ENCODE assay signal across 15 cellular contexts in genomic region chr5:103499236-103499635, GRCh38.
"Had no signal": no experiment of that assay in that cellular context is flagged by ENCODE, and none has a peak within 500 bp of the region (broad histone marks: within the 10 kb centered on the region; RNA-seq: fewer than 3 reads in every experiment).

No MANE protein-coding gene starts in this region.

- H3K27ac ChIP-seq: coronary artery, epithelial cell of prostate, tibial artery, vagina, VCaP had no signal

- H3K4me3 Mint-ChIP-seq: activated CD4-positive, alpha-beta memory T cell treated with anti-CD3 and anti-CD28 coated beads, Interleukin-2, amount 10 ng/mL, durations not matched to agents 7 days and 5 days; activated CD4-positive, alpha-beta T cell treated with anti-CD3 and anti-CD28 coated beads for 36 hours; activated naive CD8-positive, alpha-beta T cell treated with anti-CD3 and anti-CD28 coated beads, Interleukin-2, amount 10 ng/mL, durations not matched to agents 7 days and 5 days; activated T-cell treated with anti-CD3 and anti-CD28 coated beads, Interleukin-2, amount 50 U/mL, for 72 hours; naive thymus-derived CD8-positive, alpha-beta T cell; stimulated activated effector memory CD8-positive, alpha-beta T cell treated with anti-CD3 and anti-CD28 coated beads, Interleukin-12 subunit alpha, Interleukin-12 subunit beta, amount 100 ng/mL, for 72 hours had no signal

- H3K9me3 ChIP-seq: tibial artery, vagina had no signal

- H3K36me3 ChIP-seq: tibial artery, vagina had no signal

- H3K9me3 Mint-ChIP-seq: activated CD4-positive, alpha-beta memory T cell treated with anti-CD3 and anti-CD28 coated beads, Interleukin-2, amount 10 ng/mL, durations not matched to agents 7 days and 5 days; activated naive CD8-positive, alpha-beta T cell treated with anti-CD3 and anti-CD28 coated beads, Interleukin-2, amount 10 ng/mL, durations not matched to agents 7 days and 5 days; activated T-cell treated with anti-CD3 and anti-CD28 coated beads, Interleukin-2, amount 50 U/mL, for 72 hours; stimulated activated effector memory CD8-positive, alpha-beta T cell treated with anti-CD3 and anti-CD28 coated beads, Interleukin-12 subunit alpha, Interleukin-12 subunit beta, amount 100 ng/mL, for 72 hours had no signal

- H3K4me1 ChIP-seq: tibial artery, vagina had no signal

- H3K4me3 ChIP-seq: coronary artery, tibial artery, vagina had no signal

- DNase-seq: activated CD4-positive, alpha-beta memory T cell treated with anti-CD3 and anti-CD28 coated beads, Interleukin-2, amount 10 ng/mL, durations not matched to agents 7 days and 5 days; activated CD4-positive, alpha-beta T cell treated with anti-CD3 and anti-CD28 coated beads for 36 hours; activated gamma-delta T cell treated with Interleukin-2 at 50 U/mL for 16 hours; activated naive CD8-positive, alpha-beta T cell treated with anti-CD3 and anti-CD28 coated beads, Interleukin-2, amount 10 ng/mL, durations not matched to agents 7 days and 5 days; activated T-cell treated with anti-CD3 and anti-CD28 coated beads, Interleukin-2, amount 50 U/mL, for 72 hours; effector CD8-positive, alpha-beta T cell; left colon; naive thymus-derived CD8-positive, alpha-beta T cell; T-helper 9 cell; tibial artery had no signal

- ATAC-seq: activated CD4-positive, alpha-beta T cell treated with anti-CD3 and anti-CD28 coated beads for 36 hours; activated T-cell treated with anti-CD3 and anti-CD28 coated beads, Interleukin-2, amount 50 U/mL, for 72 hours; left colon; naive thymus-derived CD8-positive, alpha-beta T cell; stimulated activated effector memory CD8-positive, alpha-beta T cell treated with anti-CD3 and anti-CD28 coated beads, Interleukin-12 subunit alpha, Interleukin-12 subunit beta, amount 100 ng/mL, for 72 hours had no signal

- H3K27me3 ChIP-seq: tibial artery, vagina had no signal

- H3K27ac Mint-ChIP-seq: activated CD4-positive, alpha-beta memory T cell treated with anti-CD3 and anti-CD28 coated beads, Interleukin-2, amount 10 ng/mL, durations not matched to agents 7 days and 5 days; activated CD4-positive, alpha-beta T cell treated with anti-CD3 and anti-CD28 coated beads for 36 hours; activated naive CD8-positive, alpha-beta T cell treated with anti-CD3 and anti-CD28 coated beads, Interleukin-2, amount 10 ng/mL, durations not matched to agents 7 days and 5 days; stimulated activated effector memory CD8-positive, alpha-beta T cell treated with anti-CD3 and anti-CD28 coated beads, Interleukin-12 subunit alpha, Interleukin-12 subunit beta, amount 100 ng/mL, for 72 hours had no signal

- H3K36me3 Mint-ChIP-seq: activated naive CD8-positive, alpha-beta T cell treated with anti-CD3 and anti-CD28 coated beads, Interleukin-2, amount 10 ng/mL, durations not matched to agents 7 days and 5 days; naive thymus-derived CD8-positive, alpha-beta T cell; stimulated activated effector memory CD8-positive, alpha-beta T cell treated with anti-CD3 and anti-CD28 coated beads, Interleukin-12 subunit alpha, Interleukin-12 subunit beta, amount 100 ng/mL, for 72 hours had no signal

- H3K4me1 Mint-ChIP-seq: activated CD4-positive, alpha-beta memory T cell treated with anti-CD3 and anti-CD28 coated beads, Interleukin-2, amount 10 ng/mL, durations not matched to agents 7 days and 5 days; activated CD4-positive, alpha-beta T cell treated with anti-CD3 and anti-CD28 coated beads for 36 hours; activated naive CD8-positive, alpha-beta T cell treated with anti-CD3 and anti-CD28 coated beads, Interleukin-2, amount 10 ng/mL, durations not matched to agents 7 days and 5 days; stimulated activated effector memory CD8-positive, alpha-beta T cell treated with anti-CD3 and anti-CD28 coated beads, Interleukin-12 subunit alpha, Interleukin-12 subunit beta, amount 100 ng/mL, for 72 hours had no signal
